In genomic region chr18:75937306-75937705, GRCh38 we compare ENCODE assay signal across 17 cellular contexts.
"Had no signal": no experiment of that assay in that cellular context is flagged by ENCODE, and none has a peak within 500 bp of the region (broad histone marks: within the 10 kb centered on the region; RNA-seq: fewer than 3 reads in every experiment).

No MANE protein-coding gene starts in this region.

- H3K27ac ChIP-seq: colonic mucosa, heart left ventricle, right atrium auricular region, sigmoid colon, skin epidermis had no signal

- H3K27me3 ChIP-seq: colonic mucosa, heart left ventricle, right atrium auricular region, sigmoid colon had no signal

- H3K36me3 ChIP-seq: colonic mucosa, heart left ventricle, right atrium auricular region, sigmoid colon had no signal

- H3K36me3 Mint-ChIP-seq: natural killer cell had no signal

- H3K9me3 ChIP-seq: colonic mucosa, sigmoid colon had no signal

- ATAC-seq: heart left ventricle, left lobe of liver, natural killer cell had no signal

- H3K4me1 Mint-ChIP-seq: natural killer cell, neural crest cell had no signal

- H3K4me1 ChIP-seq: colonic mucosa, heart left ventricle, right atrium auricular region, sigmoid colon had no signal

- H3K4me3 Mint-ChIP-seq: mesothelial cell of epicardium, natural killer cell, neural crest cell had no signal

- H3K27ac Mint-ChIP-seq: mesothelial cell of epicardium, natural killer cell had no signal

- H3K4me3 ChIP-seq: colonic mucosa, heart left ventricle, right atrium auricular region, sigmoid colon, skin epidermis had no signal

- DNase-seq: colonic mucosa; dermis blood vessel endothelial cell; foreskin melanocyte; heart left ventricle; hypothalamus; islet precursor cell; natural killer cell; sigmoid colon; stimulated activated CD4-positive, alpha-beta T cell treated with anti-CD3 and anti-CD28 coated beads, Interleukin-12 subunit alpha, Interleukin-12 subunit beta, amount 100 ng/mL, for 4 hours; stimulated activated CD4-positive, alpha-beta T cell treated with anti-CD3 and anti-CD28 coated beads, Interleukin-2, amount 100 ng/mL, for 48 hours; stimulated activated naive CD4-positive, alpha-beta T cell treated with Interleukin-2 at 50 U/mL for 16 hours; trophoblast cell had no signal
